ENCODE assay signal across 8 cellular contexts in the genomic region with DNA sequence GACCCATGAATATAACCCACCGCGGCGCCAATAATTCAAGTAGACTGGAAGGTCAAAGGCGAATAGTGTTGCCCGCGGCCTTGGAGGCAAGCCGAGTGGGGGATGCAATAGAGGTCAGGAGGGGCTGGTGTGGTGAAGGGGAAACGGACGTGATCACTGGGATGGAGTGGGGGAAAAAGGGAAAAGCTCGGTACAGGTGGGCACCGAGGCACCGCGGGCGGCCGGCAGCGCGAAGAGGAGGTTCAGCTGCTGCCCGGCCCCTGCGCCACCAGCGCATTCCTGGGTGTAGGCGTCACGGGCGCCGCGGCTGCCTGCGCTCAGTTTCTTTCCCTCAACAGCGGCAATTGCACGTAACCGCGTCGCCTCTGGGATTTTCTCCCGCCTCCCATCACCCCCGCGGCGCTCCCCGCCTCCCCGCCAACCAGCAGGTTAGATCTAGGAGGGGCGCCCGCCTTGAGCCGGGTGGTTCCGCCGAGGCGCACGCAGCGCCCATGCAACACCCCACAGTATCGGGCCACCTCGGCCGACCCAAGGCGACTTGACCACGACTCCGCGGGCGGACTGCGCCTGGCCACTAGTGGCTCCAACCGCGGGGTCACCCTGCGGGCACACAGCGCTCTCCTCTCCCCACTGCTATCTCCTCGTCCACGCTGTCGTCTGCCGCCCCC. TPM values are rescaled to one million over a fixed set of nuclear protein-coding genes. Genes with fewer than 3 reads are reported as not detected.
DNase-seq lines count a peak whose midpoint lies in the region; TF ChIP-seq lines count a peak whose summit lies in the region.

No MANE protein-coding gene starts in this region.

- no peaks in the 10 kb centered on the region for H3K9me3 ChIP-seq in WERI-Rb-1 (ENCODE audit: severe bottlenecking)
- H3K9me3 ChIP-seq in CD8-positive, alpha-beta memory T cell (ENCODE audit: low read length) = no peaks in the 10 kb centered on the region

- H3K9me3 Mint-ChIP-seq in glutamatergic neuron (ENCODE audit: unreplicated experiment) = peaks cover 10% of the 10 kb centered on the region
- H3K9me3 Mint-ChIP-seq in osteocyte (ENCODE audit: unreplicated experiment) = no peaks in the 10 kb centered on the region
- H3K9me3 Mint-ChIP-seq in CD8-positive, alpha-beta memory T cell = peaks cover 0 to 5% (median 3%) of the 10 kb centered on the region in 5 donors

- H3K4me3 Mint-ChIP-seq in glutamatergic neuron (ENCODE audit: unreplicated experiment) (peak overlapping the region; percentile 94), osteocyte (ENCODE audit: unreplicated experiment) (peak overlapping the region; percentile 90)
- H3K4me3 Mint-ChIP-seq in CD8-positive, alpha-beta memory T cell = no peak overlapping the region

- H3K27ac ChIP-seq in WERI-Rb-1 = no peak overlapping the region
- no peak overlapping the region for H3K27ac ChIP-seq in CD8-positive, alpha-beta memory T cell (ENCODE audit: low read depth, low read length)

- peak overlapping the region; percentile 66 for H3K4me3 ChIP-seq in WERI-Rb-1 (ENCODE audit: low read depth, low read length)
- H3K4me3 ChIP-seq in CD8-positive, alpha-beta memory T cell (ENCODE audit: low read length) = no peak overlapping the region

- peaks cover 16% of the 10 kb centered on the region for H3K4me1 Mint-ChIP-seq in glutamatergic neuron (ENCODE audit: low read depth, unreplicated experiment)
- H3K4me1 Mint-ChIP-seq in osteocyte (ENCODE audit: unreplicated experiment) = peaks cover 41% of the 10 kb centered on the region
- peaks cover 1 to 13% (median 9%) of the 10 kb centered on the region in 3 donors for H3K4me1 Mint-ChIP-seq in CD8-positive, alpha-beta memory T cell

- DNase-seq in COR-L47 (lab: John Stamatoyannopoulos, UW) (peak; percentile 78), LoVo (ENCODE audit: low spot score) (peak; percentile 82), WERI-Rb-1 (peak; percentile 40), glutamatergic neuron (peak; percentile 68), osteocyte (ENCODE audit: extremely low spot score, unreplicated experiment) (peak; percentile 91), NOMO-1 treated with dmso at 0.1 percent for 144 hours (lab: John Stamatoyannopoulos, UW; ENCODE audit: unreplicated experiment) (no peak), NOMO-1 (lab: John Stamatoyannopoulos, UW; ENCODE audit: unreplicated experiment in 2 of 2) (no peak)
- DNase-seq in CD8-positive, alpha-beta memory T cell = no peak

- H3K27me3 Mint-ChIP-seq in glutamatergic neuron (ENCODE audit: unreplicated experiment) (no peaks in the 10 kb centered on the region), osteocyte (ENCODE audit: unreplicated experiment) (no peaks in the 10 kb centered on the region)
- H3K27me3 Mint-ChIP-seq in CD8-positive, alpha-beta memory T cell = peaks cover 28 to 54% of the 10 kb centered on the region in 2 donors

- H3K36me3 Mint-ChIP-seq in glutamatergic neuron (ENCODE audit: unreplicated experiment) = no peaks in the 10 kb centered on the region
- peaks cover 24% of the 10 kb centered on the region for H3K36me3 Mint-ChIP-seq in osteocyte (ENCODE audit: unreplicated experiment)
- H3K36me3 Mint-ChIP-seq in CD8-positive, alpha-beta memory T cell = no peaks in the 10 kb centered on the region

- TF ChIP-seq CTCF in WERI-Rb-1 (IDR thresholded peaks at IDR 0.05; ENCODE audit: low read depth, low read length) (0 out of 2 replicates have a peak, but pooled peaks have one; percentile 16), glutamatergic neuron (IDR thresholded peaks at IDR 0.05; ENCODE audit: partially characterized antibody, unreplicated experiment) (no peak), osteocyte (IDR thresholded peaks at IDR 0.05) (no peak)

- no peaks in the 10 kb centered on the region for H3K36me3 ChIP-seq in WERI-Rb-1
- no peaks in the 10 kb centered on the region for H3K36me3 ChIP-seq in CD8-positive, alpha-beta memory T cell (ENCODE audit: insufficient read depth, low read length)

- H3K4me1 ChIP-seq in CD8-positive, alpha-beta memory T cell (ENCODE audit: insufficient read depth, low read length) = peaks cover 3% of the 10 kb centered on the region

- H3K27ac Mint-ChIP-seq in glutamatergic neuron (ENCODE audit: unreplicated experiment) = peak overlapping the region; percentile 96
- peak overlapping the region; percentile 98 for H3K27ac Mint-ChIP-seq in osteocyte (ENCODE audit: unreplicated experiment)
- no peak overlapping the region for H3K27ac Mint-ChIP-seq in CD8-positive, alpha-beta memory T cell

- peaks cover 19% of the 10 kb centered on the region for H3K27me3 ChIP-seq in WERI-Rb-1 (ENCODE audit: insufficient read depth, low read depth, severe bottlenecking)
- H3K27me3 ChIP-seq in CD8-positive, alpha-beta memory T cell (ENCODE audit: insufficient read depth, low read length, poor library complexity, severe bottlenecking) = peaks cover 4% of the 10 kb centered on the region

- POLR2A ChIA-PET in CD8-positive, alpha-beta memory T cell (lab: Charles Lee) = no interaction called here

- CTCF ChIA-PET in CD8-positive, alpha-beta memory T cell (lab: Charles Lee) = no interaction called here

RNA-seq across cellular contexts. Expression of a gene that starts 1.5 kb away (rescaled TPM):
- total RNA-seq in glutamatergic neuron (ENCODE audit: unreplicated experiment) = 49.0 TPM
- total RNA-seq in osteocyte = 146 and 160 TPM in 2 replicates
- total RNA-seq in CD8-positive, alpha-beta memory T cell = not detected
- polyA plus RNA-seq in CD8-positive, alpha-beta memory T cell = not detected

Comparison
In these comparisons a context has a peak if more than half of its experiments do, and no peak if none do; other contexts are left out.
1. DNase-seq: peak in COR-L47 (single experiment), LoVo (single experiment), WERI-Rb-1 (single experiment), glutamatergic neuron (single experiment) and osteocyte (single experiment); none in NOMO-1 treated with dmso at 0.1 percent for 144 hours (single experiment), CD8-positive, alpha-beta memory T cell (0 of 5) and NOMO-1 (0 of 2).
2. H3K27ac Mint-ChIP-seq: peak in glutamatergic neuron (single experiment) and osteocyte (single experiment); none in CD8-positive, alpha-beta memory T cell (0 of 8).
3. H3K4me3 Mint-ChIP-seq: peak in glutamatergic neuron (single experiment) and osteocyte (single experiment); none in CD8-positive, alpha-beta memory T cell (0 of 7).
4. RNA of a gene that starts 1.5 kb away (total RNA-seq): 146 to 160 TPM in osteocyte and 49.0 TPM in glutamatergic neuron (single experiment); not detected in CD8-positive, alpha-beta memory T cell; every median in the first group is over 10 times any median in the second.